19 cellular contexts compared by ENCODE assay signal in genomic region chr4:5724377-5724776, GRCh38. TPM values are rescaled to one million over a fixed set of nuclear protein-coding genes. Genes with fewer than 3 reads are reported as not detected.
"Had no signal": no experiment of that assay in that cellular context is flagged by ENCODE, and none has a peak within 500 bp of the region (broad histone marks: within the 10 kb centered on the region; RNA-seq: fewer than 3 reads in every experiment).

No MANE protein-coding gene starts in this region.

- H3K27ac Mint-ChIP-seq: naive thymus-derived CD4-positive, alpha-beta T cell; stimulated activated memory B cell treated with anti-CD40 and anti-IgM and Interleukin-4, amounts not matched to agents 10 μg/mL and 1 μg/mL and 100 μg/mL, for 72 hours; T-helper 2 cell treated with Interferon-gamma antibody and Interleukin-4, amounts not matched to agents 5 μg/mL and 100 μg/mL, for 36 hours had no signal

- H3K4me1 Mint-ChIP-seq: stimulated activated memory B cell treated with anti-CD40 and anti-IgM and Interleukin-4, amounts not matched to agents 10 μg/mL and 1 μg/mL and 100 μg/mL, for 72 hours had no signal

- ATAC-seq: activated naive CD4-positive, alpha-beta T cell treated with anti-CD3 and anti-CD28 coated beads, Interleukin-2, amount 50 U/mL, for 72 hours; gastrocnemius medialis; naive thymus-derived CD4-positive, alpha-beta T cell; stimulated activated memory B cell treated with anti-CD40 and anti-IgM and Interleukin-4, amounts not matched to agents 10 μg/mL and 1 μg/mL and 100 μg/mL, for 72 hours had no signal

- H3K27ac ChIP-seq: ascending aorta, cardiac muscle cell, coronary artery, gastrocnemius medialis, neutrophil, right atrium auricular region, vagina had no signal

- H3K36me3 Mint-ChIP-seq: activated naive CD4-positive, alpha-beta T cell treated with anti-CD3 and anti-CD28 coated beads, Interleukin-2, amount 50 U/mL, for 72 hours; naive thymus-derived CD4-positive, alpha-beta T cell; stimulated activated memory B cell treated with anti-CD40 and anti-IgM and Interleukin-4, amounts not matched to agents 10 μg/mL and 1 μg/mL and 100 μg/mL, for 72 hours had no signal

- H3K36me3 ChIP-seq: cardiac muscle cell, gastrocnemius medialis, neutrophil had no signal

- H3K4me3 ChIP-seq: ascending aorta, cardiac muscle cell, coronary artery, gastrocnemius medialis, right atrium auricular region, tibial nerve, vagina had no signal

- DNase-seq: activated CD4-positive, alpha-beta T cell treated with anti-CD3 and anti-CD28 coated beads, Interleukin-2, amount 50 U/mL, for 4 hours; activated CD4-positive, CD25-positive, alpha-beta regulatory T cell treated with anti-CD3 and anti-CD28 coated beads, Interleukin-2, amount 50 U/mL, for 72 hours; activated effector memory CD4-positive, alpha-beta T cell treated with anti-CD3 and anti-CD28 coated beads, Interleukin-2, amount 50 U/mL, for 16 hours; activated T-cell treated with anti-CD3 and anti-CD28 coated beads, Interleukin-2, amount 50 U/mL, for 1 hour; effector CD4-positive, alpha-beta T cell; gastrocnemius medialis; kidney glomerular epithelial cell; naive thymus-derived CD4-positive, alpha-beta T cell; stimulated activated CD4-positive, alpha-beta T cell treated with anti-CD3 and anti-CD28 coated beads, Interleukin-1b, Interleukin-23, amount 100 ng/mL, for 48 hours had no signal

- H3K27me3 Mint-ChIP-seq: stimulated activated memory B cell treated with anti-CD40 and anti-IgM and Interleukin-4, amounts not matched to agents 10 μg/mL and 1 μg/mL and 100 μg/mL, for 72 hours had no signal

- H3K9me3 ChIP-seq: ascending aorta, gastrocnemius medialis, neutrophil, right atrium auricular region, vagina had no signal

- H3K4me1 ChIP-seq: gastrocnemius medialis, right atrium auricular region had no signal

- H3K4me3 Mint-ChIP-seq: naive thymus-derived CD4-positive, alpha-beta T cell; stimulated activated memory B cell treated with anti-CD40 and anti-IgM and Interleukin-4, amounts not matched to agents 10 μg/mL and 1 μg/mL and 100 μg/mL, for 72 hours; T-helper 2 cell treated with Interferon-gamma antibody and Interleukin-4, amounts not matched to agents 5 μg/mL and 100 μg/mL, for 36 hours had no signal

- H3K27me3 ChIP-seq: ascending aorta, cardiac muscle cell, gastrocnemius medialis, neutrophil, right atrium auricular region, tibial nerve, vagina had no signal

RNA-seq across cellular contexts. Expression of gene EVC, which starts 13.4 kb away (rescaled TPM):
- polyA plus RNA-seq: naive thymus-derived CD4-positive, alpha-beta T cell had no signal
